2 cellular contexts compared by ENCODE assay signal in the genomic region with DNA sequence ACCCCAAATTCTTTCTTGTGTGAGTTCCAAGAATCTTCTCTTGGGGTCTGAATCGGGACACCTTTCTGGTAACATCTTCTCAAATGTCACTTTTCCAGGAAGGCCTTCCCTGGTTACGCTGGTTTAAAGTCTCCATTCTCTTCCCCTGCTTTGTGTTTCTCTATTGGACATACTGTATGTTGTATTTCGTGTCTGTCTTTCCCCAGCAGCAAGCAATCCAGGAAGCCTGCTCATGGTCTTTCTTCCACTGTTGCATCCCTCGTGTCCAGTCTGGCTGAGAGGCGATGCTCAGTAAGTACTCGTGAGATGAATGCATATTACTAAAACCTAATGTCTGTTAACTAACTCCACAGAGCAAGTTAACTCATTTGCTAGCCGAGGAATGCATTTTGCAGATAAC.
TF ChIP-seq lines count a peak whose summit lies in the region.

No MANE protein-coding gene starts in this region.

TF ChIP-seq in GM23338, 12 proteins besides CTCF, POLR2A, EP300 and RAD21:
- TF ChIP-seq CREB1 (CRISPR knock-in tag; IDR thresholded peaks at IDR 0.05; ENCODE audit: low read depth) (no peak), JUNB (IDR thresholded peaks at IDR 0.05; ENCODE audit: unreplicated experiment) (no peak), NANOG (IDR thresholded peaks at IDR 0.05; ENCODE audit: borderline replicate concordance) (no peak)
- TF ChIP-seq, protein P1, sequence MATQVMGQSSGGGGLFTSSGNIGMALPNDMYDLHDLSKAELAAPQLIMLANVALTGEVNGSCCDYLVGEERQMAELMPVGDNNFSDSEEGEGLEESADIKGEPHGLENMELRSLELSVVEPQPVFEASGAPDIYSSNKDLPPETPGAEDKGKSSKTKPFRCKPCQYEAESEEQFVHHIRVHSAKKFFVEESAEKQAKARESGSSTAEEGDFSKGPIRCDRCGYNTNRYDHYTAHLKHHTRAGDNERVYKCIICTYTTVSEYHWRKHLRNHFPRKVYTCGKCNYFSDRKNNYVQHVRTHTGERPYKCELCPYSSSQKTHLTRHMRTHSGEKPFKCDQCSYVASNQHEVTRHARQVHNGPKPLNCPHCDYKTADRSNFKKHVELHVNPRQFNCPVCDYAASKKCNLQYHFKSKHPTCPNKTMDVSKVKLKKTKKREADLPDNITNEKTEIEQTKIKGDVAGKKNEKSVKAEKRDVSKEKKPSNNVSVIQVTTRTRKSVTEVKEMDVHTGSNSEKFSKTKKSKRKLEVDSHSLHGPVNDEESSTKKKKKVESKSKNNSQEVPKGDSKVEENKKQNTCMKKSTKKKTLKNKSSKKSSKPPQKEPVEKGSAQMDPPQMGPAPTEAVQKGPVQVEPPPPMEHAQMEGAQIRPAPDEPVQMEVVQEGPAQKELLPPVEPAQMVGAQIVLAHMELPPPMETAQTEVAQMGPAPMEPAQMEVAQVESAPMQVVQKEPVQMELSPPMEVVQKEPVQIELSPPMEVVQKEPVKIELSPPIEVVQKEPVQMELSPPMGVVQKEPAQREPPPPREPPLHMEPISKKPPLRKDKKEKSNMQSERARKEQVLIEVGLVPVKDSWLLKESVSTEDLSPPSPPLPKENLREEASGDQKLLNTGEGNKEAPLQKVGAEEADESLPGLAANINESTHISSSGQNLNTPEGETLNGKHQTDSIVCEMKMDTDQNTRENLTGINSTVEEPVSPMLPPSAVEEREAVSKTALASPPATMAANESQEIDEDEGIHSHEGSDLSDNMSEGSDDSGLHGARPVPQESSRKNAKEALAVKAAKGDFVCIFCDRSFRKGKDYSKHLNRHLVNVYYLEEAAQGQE (IDR thresholded peaks at IDR 0.05; ENCODE audit: unreplicated experiment): no peak

TF ChIP-seq in IMR-90, 13 proteins besides CTCF, POLR2A, EP300 and RAD21:
- no peak for TF ChIP-seq MXI1 (IDR thresholded peaks at IDR 0.05; ENCODE audit: borderline replicate concordance, low read depth, low read length)
- no peak for TF ChIP-seq CEBPB (IDR thresholded peaks at IDR 0.05; ENCODE audit: low read depth, low read length)
- no peak for TF ChIP-seq MAZ (IDR thresholded peaks at IDR 0.05; ENCODE audit: borderline replicate concordance, low read depth, low read length)
- TF ChIP-seq USF2 (IDR thresholded peaks at IDR 0.05; ENCODE audit: low read depth, low read length): no peak
- TF ChIP-seq MAFK (IDR thresholded peaks at IDR 0.05; ENCODE audit: low read depth, low read length): no peak
- no peak for TF ChIP-seq NFE2L2 (IDR thresholded peaks at IDR 0.05; ENCODE audit: low read depth, low read length)
- no peak for TF ChIP-seq ELK1 (IDR thresholded peaks at IDR 0.05; ENCODE audit: borderline replicate concordance, low read depth, low read length)
- TF ChIP-seq RFX5 (IDR thresholded peaks at IDR 0.05; ENCODE audit: low read depth, low read length): no peak
- TF ChIP-seq FOS (IDR thresholded peaks at IDR 0.05; ENCODE audit: low read depth, low read length): no peak
- TF ChIP-seq BHLHE40 (IDR thresholded peaks at IDR 0.05; ENCODE audit: low read depth, low read length): no peak
- no peak for TF ChIP-seq SMC3 (IDR thresholded peaks at IDR 0.05; ENCODE audit: low read depth, low read length)
- TF ChIP-seq RCOR1 (IDR thresholded peaks at IDR 0.05; ENCODE audit: insufficient replicate concordance, low read length): no peak
- no peak for TF ChIP-seq CHD1 (IDR thresholded peaks at IDR 0.05; ENCODE audit: low read depth, low read length)
